2 cellular contexts compared by ENCODE assay signal in genomic region chr13:39875111-39875510, GRCh38.
TF ChIP-seq lines count a peak whose summit lies in the region.

No MANE protein-coding gene starts in this region.

TF ChIP-seq in GM23338, 12 proteins besides CTCF, POLR2A, EP300 and RAD21 (continued from another document):
- TF ChIP-seq REST (IDR thresholded peaks at IDR 0.05; ENCODE audit: unreplicated experiment): no peak
- TF ChIP-seq CREB1 (CRISPR knock-in tag; IDR thresholded peaks at IDR 0.05; ENCODE audit: low read depth): no peak
- TF ChIP-seq NANOG (IDR thresholded peaks at IDR 0.05; ENCODE audit: borderline replicate concordance): no peak
- no peak for TF ChIP-seq ZNF462 (CRISPR knock-in tag; IDR thresholded peaks at IDR 0.05)
- no peak for TF ChIP-seq JUNB (IDR thresholded peaks at IDR 0.05; ENCODE audit: unreplicated experiment)

TF ChIP-seq in SK-N-SH treated with all-trans-retinoic acid at 6 μM for 48 hours, 23 proteins besides CTCF, POLR2A, EP300 and RAD21 (continued from another document):
- TF ChIP-seq PATZ1 (CRISPR knock-in tag; IDR thresholded peaks at IDR 0.05; ENCODE audit: borderline replicate concordance) (no peak), ZFP30 (CRISPR knock-in tag; IDR thresholded peaks at IDR 0.05) (no peak), CSDC2 (CRISPR knock-in tag; IDR thresholded peaks at IDR 0.05) (no peak), TCF4 (CRISPR knock-in tag; IDR thresholded peaks at IDR 0.05; ENCODE audit: borderline replicate concordance) (no peak)
